ENCODE assay signal across 26 cellular contexts in genomic region chr2:128455710-128456050, GRCh38.
A peak's percentile ranks its signal among the peaks of the same experiment; 100 is the strongest.
DNase-seq lines count a peak whose midpoint lies in the region; ATAC-seq and TF ChIP-seq lines count a peak whose summit lies in the region.
"Had no signal": no experiment of that assay in that cellular context is flagged by ENCODE, and none has a peak within 500 bp of the region (broad histone marks: within the 10 kb centered on the region; RNA-seq: fewer than 3 reads in every experiment).

No MANE protein-coding gene starts in this region.

- H3K9me3 ChIP-seq in vagina, result no peaks in the 10 kb centered on the region
- H3K9me3 ChIP-seq: BE2C, SJCRH30 had no signal

- H3K4me1 ChIP-seq in vagina, result no peaks in the 10 kb centered on the region

- H3K4me3 ChIP-seq in coronary artery, result no peak overlapping the region
- no peak overlapping the region for H3K4me3 ChIP-seq in vagina
- H3K4me3 ChIP-seq: MG63, SJCRH30 had no signal

- intact Hi-C loops in sciatic nerve (cut with DNase I), result no loop called here
- intact Hi-C loops in vagina (cut with DNase I), result no loop called here

- peak; percentile 21 for DNase-seq in activated effector memory CD4-positive, alpha-beta T cell treated with anti-CD3 and anti-CD28 coated beads, Interleukin-2, amount 50 U/mL, for 16 hours
- DNase-seq in activated effector memory CD4-positive, alpha-beta T cell treated with Interleukin-2 at 50 U/mL for 16 hours, result no peak
- DNase-seq in coronary artery (ENCODE audit: low spot score) (peak; percentile 49), sciatic nerve (ENCODE audit: low spot score) (peak; percentile 14), vagina (ENCODE audit: extremely low spot score in 2 of 2) (peak; percentile 70 to 72)
- no peak for DNase-seq in central memory CD4-positive, alpha-beta T cell
- DNase-seq: 8988T; ACHN; BE2C; CD8-positive, alpha-beta memory T cell; DMS 273 treated with DMSO at 0.1 percent for 48 hours; DMS79; GF-D8; HCEC 1CT; IMR-90; KG1; MG63; NCI-H1105 treated with DMSO at 0.1 percent for 48 hours; NCI-H2029; NCI-H446 treated with DMSO at 0.1 percent for 48 hours; NCI-H526; NCI-H82; NK-92 treated with Interleukin-12 subunit alpha and Interleukin-12 subunit beta, amount 100 ng/mL, for 24 hours; PC-3; SJCRH30 had no signal

- no peaks in the 10 kb centered on the region for H3K36me3 ChIP-seq in vagina
- H3K36me3 ChIP-seq: BE2C, MG63, SJCRH30 had no signal

- TF ChIP-seq CTCF in coronary artery (IDR thresholded peaks at IDR 0.05) (no peak), vagina (IDR thresholded peaks at IDR 0.05) (no peak)

- no peak for TF ChIP-seq POLR2A in vagina (IDR thresholded peaks at IDR 0.05)

- ATAC-seq in sciatic nerve (no peak), HG03457 (IDR thresholded peaks at IDR 0.05; ENCODE audit: unreplicated experiment) (no peak)
- ATAC-seq: PC-3 had no signal

- no peak overlapping the region for H3K27ac ChIP-seq in coronary artery
- no peak overlapping the region for H3K27ac ChIP-seq in vagina
- H3K27ac ChIP-seq: SJCRH30 had no signal

- no peaks in the 10 kb centered on the region for H3K27me3 ChIP-seq in vagina
- H3K27me3 ChIP-seq: BE2C, MG63, SJCRH30 had no signal

Comparison
In these comparisons a context has a peak if more than half of its experiments do, and no peak if none do; other contexts are left out.
1. DNase-seq: peak in activated effector memory CD4-positive, alpha-beta T cell treated with anti-CD3 and anti-CD28 coated beads, Interleukin-2, amount 50 U/mL, for 16 hours (single experiment), coronary artery (single experiment), sciatic nerve (single experiment) and vagina (2 of 2); none in activated effector memory CD4-positive, alpha-beta T cell treated with Interleukin-2 at 50 U/mL for 16 hours (single experiment) and central memory CD4-positive, alpha-beta T cell (single experiment).